1 cellular context compared by ENCODE assay signal in the genomic region with DNA sequence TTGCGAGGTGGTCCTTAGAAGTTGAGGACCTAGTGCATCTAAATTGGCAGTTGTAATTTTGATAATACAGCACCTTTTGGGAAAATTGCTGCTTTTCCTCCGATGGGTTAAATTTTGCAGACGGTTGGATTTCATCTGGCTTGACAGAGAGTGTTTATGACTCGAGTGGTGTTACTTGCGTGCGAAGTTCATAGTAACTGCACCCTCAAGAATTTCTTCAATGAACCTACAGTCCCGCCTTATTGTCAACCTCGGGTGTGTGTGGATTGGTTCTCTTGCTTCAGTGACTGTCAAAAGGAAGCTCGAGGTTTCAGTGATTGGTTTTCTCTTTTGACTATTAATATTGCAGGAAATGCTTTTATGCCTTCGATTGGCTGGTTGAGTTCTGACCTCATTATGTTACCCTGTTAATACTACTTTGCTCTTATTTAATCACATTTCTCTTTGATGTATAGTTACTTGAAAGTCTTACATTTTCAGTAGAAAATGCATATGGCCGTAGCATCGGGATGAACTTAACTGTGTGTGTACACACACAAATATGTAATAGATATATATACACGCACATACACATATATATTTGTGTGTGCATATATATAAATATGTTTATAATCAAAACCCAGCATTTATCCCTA.
TF ChIP-seq lines count a peak whose summit lies in the region.

No MANE protein-coding gene starts in this region.

TF ChIP-seq in GM23338, 12 proteins besides CTCF, POLR2A, EP300 and RAD21 (continued from another document):
- TF ChIP-seq, protein P1, sequence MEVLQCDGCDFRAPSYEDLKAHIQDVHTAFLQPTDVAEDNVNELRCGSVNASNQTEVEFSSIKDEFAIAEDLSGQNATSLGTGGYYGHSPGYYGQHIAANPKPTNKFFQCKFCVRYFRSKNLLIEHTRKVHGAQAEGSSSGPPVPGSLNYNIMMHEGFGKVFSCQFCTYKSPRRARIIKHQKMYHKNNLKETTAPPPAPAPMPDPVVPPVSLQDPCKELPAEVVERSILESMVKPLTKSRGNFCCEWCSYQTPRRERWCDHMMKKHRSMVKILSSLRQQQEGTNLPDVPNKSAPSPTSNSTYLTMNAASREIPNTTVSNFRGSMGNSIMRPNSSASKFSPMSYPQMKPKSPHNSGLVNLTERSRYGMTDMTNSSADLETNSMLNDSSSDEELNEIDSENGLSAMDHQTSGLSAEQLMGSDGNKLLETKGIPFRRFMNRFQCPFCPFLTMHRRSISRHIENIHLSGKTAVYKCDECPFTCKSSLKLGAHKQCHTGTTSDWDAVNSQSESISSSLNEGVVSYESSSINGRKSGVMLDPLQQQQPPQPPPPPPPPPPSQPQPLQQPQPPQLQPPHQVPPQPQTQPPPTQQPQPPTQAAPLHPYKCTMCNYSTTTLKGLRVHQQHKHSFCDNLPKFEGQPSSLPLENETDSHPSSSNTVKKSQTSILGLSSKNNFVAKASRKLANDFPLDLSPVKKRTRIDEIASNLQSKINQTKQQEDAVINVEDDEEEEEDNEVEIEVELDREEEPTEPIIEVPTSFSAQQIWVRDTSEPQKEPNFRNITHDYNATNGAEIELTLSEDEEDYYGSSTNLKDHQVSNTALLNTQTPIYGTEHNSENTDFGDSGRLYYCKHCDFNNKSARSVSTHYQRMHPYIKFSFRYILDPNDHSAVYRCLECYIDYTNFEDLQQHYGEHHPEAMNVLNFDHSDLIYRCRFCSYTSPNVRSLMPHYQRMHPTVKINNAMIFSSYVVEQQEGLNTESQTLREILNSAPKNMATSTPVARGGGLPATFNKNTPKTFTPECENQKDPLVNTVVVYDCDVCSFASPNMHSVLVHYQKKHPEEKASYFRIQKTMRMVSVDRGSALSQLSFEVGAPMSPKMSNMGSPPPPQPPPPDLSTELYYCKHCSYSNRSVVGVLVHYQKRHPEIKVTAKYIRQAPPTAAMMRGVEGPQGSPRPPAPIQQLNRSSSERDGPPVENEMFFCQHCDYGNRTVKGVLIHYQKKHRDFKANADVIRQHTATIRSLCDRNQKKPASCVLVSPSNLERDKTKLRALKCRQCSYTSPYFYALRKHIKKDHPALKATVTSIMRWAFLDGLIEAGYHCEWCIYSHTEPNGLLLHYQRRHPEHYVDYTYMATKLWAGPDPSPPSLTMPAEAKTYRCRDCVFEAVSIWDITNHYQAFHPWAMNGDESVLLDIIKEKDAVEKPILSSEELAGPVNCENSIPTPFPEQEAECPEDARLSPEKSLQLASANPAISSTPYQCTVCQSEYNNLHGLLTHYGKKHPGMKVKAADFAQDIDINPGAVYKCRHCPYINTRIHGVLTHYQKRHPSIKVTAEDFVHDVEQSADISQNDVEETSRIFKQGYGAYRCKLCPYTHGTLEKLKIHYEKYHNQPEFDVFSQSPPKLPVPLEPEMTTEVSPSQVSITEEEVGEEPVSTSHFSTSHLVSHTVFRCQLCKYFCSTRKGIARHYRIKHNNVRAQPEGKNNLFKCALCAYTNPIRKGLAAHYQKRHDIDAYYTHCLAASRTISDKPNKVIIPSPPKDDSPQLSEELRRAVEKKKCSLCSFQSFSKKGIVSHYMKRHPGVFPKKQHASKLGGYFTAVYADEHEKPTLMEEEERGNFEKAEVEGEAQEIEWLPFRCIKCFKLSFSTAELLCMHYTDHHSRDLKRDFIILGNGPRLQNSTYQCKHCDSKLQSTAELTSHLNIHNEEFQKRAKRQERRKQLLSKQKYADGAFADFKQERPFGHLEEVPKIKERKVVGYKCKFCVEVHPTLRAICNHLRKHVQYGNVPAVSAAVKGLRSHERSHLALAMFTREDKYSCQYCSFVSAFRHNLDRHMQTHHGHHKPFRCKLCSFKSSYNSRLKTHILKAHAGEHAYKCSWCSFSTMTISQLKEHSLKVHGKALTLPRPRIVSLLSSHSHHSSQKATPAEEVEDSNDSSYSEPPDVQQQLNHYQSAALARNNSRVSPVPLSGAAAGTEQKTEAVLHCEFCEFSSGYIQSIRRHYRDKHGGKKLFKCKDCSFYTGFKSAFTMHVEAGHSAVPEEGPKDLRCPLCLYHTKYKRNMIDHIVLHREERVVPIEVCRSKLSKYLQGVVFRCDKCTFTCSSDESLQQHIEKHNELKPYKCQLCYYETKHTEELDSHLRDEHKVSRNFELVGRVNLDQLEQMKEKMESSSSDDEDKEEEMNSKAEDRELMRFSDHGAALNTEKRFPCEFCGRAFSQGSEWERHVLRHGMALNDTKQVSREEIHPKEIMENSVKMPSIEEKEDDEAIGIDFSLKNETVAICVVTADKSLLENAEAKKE (CRISPR knock-in tag; IDR thresholded peaks at IDR 0.05) = no peak
- TF ChIP-seq, protein P2, sequence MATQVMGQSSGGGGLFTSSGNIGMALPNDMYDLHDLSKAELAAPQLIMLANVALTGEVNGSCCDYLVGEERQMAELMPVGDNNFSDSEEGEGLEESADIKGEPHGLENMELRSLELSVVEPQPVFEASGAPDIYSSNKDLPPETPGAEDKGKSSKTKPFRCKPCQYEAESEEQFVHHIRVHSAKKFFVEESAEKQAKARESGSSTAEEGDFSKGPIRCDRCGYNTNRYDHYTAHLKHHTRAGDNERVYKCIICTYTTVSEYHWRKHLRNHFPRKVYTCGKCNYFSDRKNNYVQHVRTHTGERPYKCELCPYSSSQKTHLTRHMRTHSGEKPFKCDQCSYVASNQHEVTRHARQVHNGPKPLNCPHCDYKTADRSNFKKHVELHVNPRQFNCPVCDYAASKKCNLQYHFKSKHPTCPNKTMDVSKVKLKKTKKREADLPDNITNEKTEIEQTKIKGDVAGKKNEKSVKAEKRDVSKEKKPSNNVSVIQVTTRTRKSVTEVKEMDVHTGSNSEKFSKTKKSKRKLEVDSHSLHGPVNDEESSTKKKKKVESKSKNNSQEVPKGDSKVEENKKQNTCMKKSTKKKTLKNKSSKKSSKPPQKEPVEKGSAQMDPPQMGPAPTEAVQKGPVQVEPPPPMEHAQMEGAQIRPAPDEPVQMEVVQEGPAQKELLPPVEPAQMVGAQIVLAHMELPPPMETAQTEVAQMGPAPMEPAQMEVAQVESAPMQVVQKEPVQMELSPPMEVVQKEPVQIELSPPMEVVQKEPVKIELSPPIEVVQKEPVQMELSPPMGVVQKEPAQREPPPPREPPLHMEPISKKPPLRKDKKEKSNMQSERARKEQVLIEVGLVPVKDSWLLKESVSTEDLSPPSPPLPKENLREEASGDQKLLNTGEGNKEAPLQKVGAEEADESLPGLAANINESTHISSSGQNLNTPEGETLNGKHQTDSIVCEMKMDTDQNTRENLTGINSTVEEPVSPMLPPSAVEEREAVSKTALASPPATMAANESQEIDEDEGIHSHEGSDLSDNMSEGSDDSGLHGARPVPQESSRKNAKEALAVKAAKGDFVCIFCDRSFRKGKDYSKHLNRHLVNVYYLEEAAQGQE (IDR thresholded peaks at IDR 0.05; ENCODE audit: unreplicated experiment) = no peak
- TF ChIP-seq CREB1 (CRISPR knock-in tag; IDR thresholded peaks at IDR 0.05; ENCODE audit: low read depth) = no peak
TF ChIP-seq in GM23338: peak in this region for 0.
